ENCODE assay signal across 20 cellular contexts in the genomic region with DNA sequence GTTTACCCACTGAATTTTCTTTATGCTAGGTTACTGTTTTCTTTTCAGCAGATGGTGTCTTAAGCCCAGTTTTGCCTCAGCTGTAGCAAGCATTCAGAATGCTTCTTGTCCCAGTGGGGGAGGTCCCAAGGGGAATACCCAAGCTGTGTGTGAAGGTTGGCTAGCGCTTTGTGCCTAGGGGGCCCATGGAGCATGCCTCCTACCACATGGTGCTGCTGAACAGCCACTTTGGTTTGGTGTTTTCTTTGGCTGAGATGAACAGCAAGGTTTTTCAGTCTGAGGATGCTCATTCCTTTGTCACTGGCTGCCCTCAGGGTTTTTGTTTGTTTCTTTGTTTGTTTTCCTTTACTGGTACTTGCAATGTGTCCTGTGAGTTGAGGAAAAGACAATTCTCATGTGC.
DNase-seq lines count a peak whose midpoint lies in the region; TF ChIP-seq lines count a peak whose summit lies in the region.
"Had no signal": no experiment of that assay in that cellular context is flagged by ENCODE, and none has a peak within 500 bp of the region (broad histone marks: within the 10 kb centered on the region; RNA-seq: fewer than 3 reads in every experiment).

No MANE protein-coding gene starts in this region.

- H3K4me3 ChIP-seq in esophagus muscularis mucosa (no peak overlapping the region), breast epithelium (no peak overlapping the region)
- H3K4me3 ChIP-seq: A549, GM23248, MG63 had no signal

- no peaks in the 10 kb centered on the region for H3K27me3 Mint-ChIP-seq in immature natural killer cell (ENCODE audit: low read depth in 3 of 3)
- H3K27me3 Mint-ChIP-seq: CD8-positive, alpha-beta memory T cell had no signal

- H3K9me3 ChIP-seq in esophagus muscularis mucosa, result peaks cover 0 to 4% (median 0%) of the 10 kb centered on the region in 4 donors
- no peaks in the 10 kb centered on the region for H3K9me3 ChIP-seq in breast epithelium
- H3K9me3 ChIP-seq: A549, MG63 had no signal

- intact Hi-C loops in esophagus muscularis mucosa (cut with DNase I) (no loop called here), breast epithelium (cut with DNase I; ENCODE audit: low total_unique reads) (no loop called here)

- H3K4me1 ChIP-seq in esophagus muscularis mucosa (no peaks in the 10 kb centered on the region), breast epithelium (no peaks in the 10 kb centered on the region)
- H3K4me1 ChIP-seq: A549 had no signal

- H3K36me3 Mint-ChIP-seq in immature natural killer cell, result no peaks in the 10 kb centered on the region
- H3K36me3 Mint-ChIP-seq: CD8-positive, alpha-beta memory T cell had no signal

- TF ChIP-seq EP300 in esophagus muscularis mucosa (IDR thresholded peaks at IDR 0.05), result no peak

- no peaks in the 10 kb centered on the region for H3K36me3 ChIP-seq in esophagus muscularis mucosa
- H3K36me3 ChIP-seq in breast epithelium, result no peaks in the 10 kb centered on the region
- H3K36me3 ChIP-seq: MG63 had no signal

- no peak for TF ChIP-seq POLR2A in esophagus muscularis mucosa (IDR thresholded peaks at IDR 0.05; ENCODE audit: low read depth)
- TF ChIP-seq POLR2A in breast epithelium (IDR thresholded peaks at IDR 0.05), result no peak

- DNase-seq in NCI-H82 (lab: John Stamatoyannopoulos, UW), result peak; percentile 75
- DNase-seq in NCI-H82 treated with DMSO at 0.1 percent for 48 hours (lab: John Stamatoyannopoulos, UW; ENCODE audit: unreplicated experiment), result no peak
- DNase-seq in NCI-H69 (lab: John Stamatoyannopoulos, UW), result peak; percentile 49
- peak; percentile 88 for DNase-seq in esophagus muscularis mucosa (ENCODE audit: extremely low spot score)
- DNase-seq in breast epithelium (ENCODE audit: low spot score in 2 of 2), result no peak
- no peak for DNase-seq in ecto neural progenitor cell (ENCODE audit: low spot score)
- DNase-seq in NCI-H510A (lab: John Stamatoyannopoulos, UW), result no peak
- DNase-seq in immature natural killer cell, result no peak
- DNase-seq: C1 segment of cervical spinal cord; CD8-positive, alpha-beta memory T cell; DMS79 treated with DMSO at 0.1 percent for 48 hours; GM23248; Kasumi-1; MG63; NCI-H1092 treated with DMSO at 0.1 percent for 48 hours; NCI-H2081; NCI-H226; NCI-H748 treated with DMSO at 0.1 percent for 48 hours; SHP77 had no signal

- H3K9me3 Mint-ChIP-seq in immature natural killer cell, result peaks cover 5 to 44% (median 28%) of the 10 kb centered on the region in 6 donors

- H3K27me3 ChIP-seq in esophagus muscularis mucosa (no peaks in the 10 kb centered on the region), breast epithelium (no peaks in the 10 kb centered on the region)
- H3K27me3 ChIP-seq: MG63 had no signal

- H3K27ac Mint-ChIP-seq in immature natural killer cell, result no peak overlapping the region
- H3K27ac Mint-ChIP-seq: CD8-positive, alpha-beta memory T cell had no signal

- no peaks in the 10 kb centered on the region for H3K4me1 Mint-ChIP-seq in immature natural killer cell
- H3K4me1 Mint-ChIP-seq: CD8-positive, alpha-beta memory T cell had no signal

- H3K4me3 Mint-ChIP-seq in immature natural killer cell, result no peak overlapping the region
- H3K4me3 Mint-ChIP-seq: CD8-positive, alpha-beta memory T cell had no signal

- 71% methylated on average over 1 of the region's 1 CpG for WGBS in esophagus muscularis mucosa

- TF ChIP-seq CTCF in esophagus muscularis mucosa (IDR thresholded peaks at IDR 0.05) (no peak), breast epithelium (IDR thresholded peaks at IDR 0.05) (no peak)

- H3K27ac ChIP-seq in esophagus muscularis mucosa (replicated peaks in 1 of 4), result no peak overlapping the region
- H3K27ac ChIP-seq in breast epithelium, result no peak overlapping the region
- H3K27ac ChIP-seq: A549, GM23248 had no signal

Comparison
In these comparisons a context has a peak if more than half of its experiments do, and no peak if none do; other contexts are left out.
1. DNase-seq: peak in NCI-H82 (single experiment), NCI-H69 (single experiment) and esophagus muscularis mucosa (single experiment); none in NCI-H82 treated with DMSO at 0.1 percent for 48 hours (single experiment), breast epithelium (0 of 2), ecto neural progenitor cell (single experiment), NCI-H510A (single experiment) and immature natural killer cell (0 of 3).